ENCODE assay signal across 17 cellular contexts in the genomic region with DNA sequence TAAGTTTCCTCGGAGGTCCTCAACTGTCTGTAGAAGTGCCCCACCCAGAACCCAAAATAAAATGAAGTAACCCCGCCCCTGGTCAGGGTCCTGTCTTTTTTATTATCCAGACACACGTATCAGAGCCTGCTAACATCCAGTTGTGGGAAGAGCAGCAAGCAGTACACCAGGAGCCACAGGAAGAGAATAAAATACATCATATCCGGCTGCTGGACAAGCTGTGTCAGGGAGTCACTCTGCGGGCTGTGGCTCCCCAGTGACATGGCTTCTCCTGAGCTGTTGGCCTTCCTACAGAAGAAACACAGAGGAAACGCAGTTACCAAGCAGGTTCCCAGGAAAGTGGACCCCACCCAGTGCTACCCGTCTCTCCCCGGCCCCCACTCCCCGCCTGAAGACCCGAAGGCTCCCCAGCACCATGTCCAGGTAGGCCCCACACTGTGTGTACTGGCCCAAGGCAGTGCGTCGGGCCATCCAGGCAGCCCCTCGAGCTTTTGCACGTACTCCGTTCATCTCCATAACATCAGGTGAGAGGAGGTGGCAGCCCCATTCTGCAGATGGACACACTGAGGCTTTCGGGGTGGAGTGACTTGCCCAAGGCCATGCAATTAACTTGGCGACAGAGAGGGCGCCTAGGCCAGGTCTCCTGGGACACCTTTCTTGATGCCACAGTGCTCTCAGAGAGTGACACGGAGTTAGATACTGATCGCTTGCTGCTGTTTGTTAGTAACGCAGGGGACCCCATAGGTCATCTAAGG.
"Had no signal": no experiment of that assay in that cellular context is flagged by ENCODE, and none has a peak within 500 bp of the region (broad histone marks: within the 10 kb centered on the region; RNA-seq: fewer than 3 reads in every experiment).

No MANE protein-coding gene starts in this region.

- FAIRE-seq: kidney had no signal

- H3K36me3 ChIP-seq: brain microvascular endothelial cell, prostate gland had no signal

- H3K4me1 ChIP-seq: prostate gland, testis had no signal

- H3K4me3 ChIP-seq: esophagus squamous epithelium, prostate gland, testis had no signal

- H3K36me3 Mint-ChIP-seq: T-cell had no signal

- ATAC-seq: T-cell had no signal

- H3K27ac Mint-ChIP-seq: stimulated activated naive CD8-positive, alpha-beta T cell treated with anti-CD3 and anti-CD28 coated beads, Interleukin-15, Interleukin-2, amounts not matched to agents 100 ng/mL and 50 ng/mL, for 24 hours; T-cell had no signal

- DNase-seq: activated CD4-positive, alpha-beta T cell treated with anti-CD3 and anti-CD28 coated beads, Interleukin-2, amount 50 U/mL, for 1 hour; activated effector memory CD4-positive, alpha-beta T cell treated with Interleukin-2 at 50 U/mL for 16 hours; activated T-cell treated with anti-CD3 and anti-CD28 coated beads, Interleukin-2, amount 50 U/mL, for 1 hour; brain microvascular endothelial cell; cerebellar nuclear complex; esophagus squamous epithelium; foreskin fibroblast; kidney; midbrain; nucleus accumbens; stimulated activated CD4-positive, alpha-beta T cell treated with anti-CD3 and anti-CD28 coated beads, Interleukin-12 subunit alpha, Interleukin-12 subunit beta, amount 100 ng/mL, for 4 hours; stimulated activated CD4-positive, alpha-beta T cell treated with anti-CD3 and anti-CD28 coated beads, Interleukin-4, amount 100 ng/mL, for 1 hour; stimulated activated CD8-positive, alpha-beta memory T cell treated with anti-CD3 and anti-CD28 coated beads, Interleukin-4, amount 100 ng/mL, for 48 hours; T-cell; testis had no signal

- H3K9me3 ChIP-seq: esophagus squamous epithelium, prostate gland, testis had no signal

- H3K4me3 Mint-ChIP-seq: stimulated activated naive CD8-positive, alpha-beta T cell treated with anti-CD3 and anti-CD28 coated beads, Interleukin-15, Interleukin-2, amounts not matched to agents 100 ng/mL and 50 ng/mL, for 24 hours; T-cell had no signal

- H3K27ac ChIP-seq: brain microvascular endothelial cell, esophagus squamous epithelium, prostate gland, testis had no signal

- H3K27me3 ChIP-seq: brain microvascular endothelial cell, esophagus squamous epithelium, testis had no signal
